ENCODE assay signal across 17 cellular contexts in the genomic region with DNA sequence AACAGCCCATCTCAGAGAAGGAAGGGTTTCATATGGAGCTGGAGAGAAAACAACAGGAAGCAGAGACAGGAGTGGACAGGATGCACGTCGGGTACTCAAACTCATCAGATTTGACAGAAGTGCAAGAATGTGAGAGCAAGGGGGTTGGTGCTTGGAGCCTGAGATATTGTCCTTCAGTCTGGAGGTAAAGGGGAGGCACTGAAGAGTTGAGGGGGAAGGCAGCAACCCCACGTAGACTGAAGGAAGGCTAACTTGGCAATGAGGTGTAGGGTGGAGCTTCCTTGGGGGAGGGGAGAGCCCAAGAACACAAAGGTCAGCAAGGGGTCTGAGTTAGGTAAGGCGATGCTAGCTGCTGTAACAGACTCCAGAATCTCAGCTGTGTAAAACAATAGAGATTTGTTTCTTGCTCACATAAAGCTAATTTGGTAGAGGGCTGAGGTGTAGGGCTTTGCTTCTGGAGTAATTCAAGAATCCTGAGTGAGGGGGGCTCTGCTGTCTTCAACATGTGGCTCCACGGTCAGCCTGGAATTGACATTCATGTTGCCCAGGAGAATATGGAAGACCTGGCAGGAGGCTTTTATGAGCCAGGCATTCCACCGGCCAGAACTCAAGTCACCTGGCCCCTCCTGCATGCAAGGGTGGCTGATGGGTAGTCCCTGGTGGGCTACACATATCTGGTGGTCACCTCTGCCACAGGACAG.
DNase-seq lines count a peak whose midpoint lies in the region; ATAC-seq, FAIRE-seq and TF ChIP-seq lines count a peak whose summit lies in the region.
"Had no signal": no experiment of that assay in that cellular context is flagged by ENCODE, and none has a peak within 500 bp of the region (broad histone marks: within the 10 kb centered on the region; RNA-seq: fewer than 3 reads in every experiment).

No MANE protein-coding gene starts in this region.

- H3K36me3 Mint-ChIP-seq in activated CD8-positive, alpha-beta memory T cell treated with anti-CD3 and anti-CD28 coated beads, Interleukin-2, amount 10 ng/mL, durations not matched to agents 7 days and 5 days = peaks cover 2% of the 10 kb centered on the region
- H3K36me3 Mint-ChIP-seq in progenitor cell of endocrine pancreas (ENCODE audit: insufficient read depth) = peaks cover 6% of the 10 kb centered on the region
- no peaks in the 10 kb centered on the region for H3K36me3 Mint-ChIP-seq in activated naive CD8-positive, alpha-beta T cell treated with anti-CD3 and anti-CD28 coated beads, Interleukin-2, amount 50 U/mL, for 24 hours (ENCODE audit: low read depth)
- H3K36me3 Mint-ChIP-seq: stimulated activated effector memory CD8-positive, alpha-beta T cell treated with anti-CD3 and anti-CD28 coated beads, Interleukin-12 subunit alpha, Interleukin-12 subunit beta, amount 100 ng/mL, for 72 hours had no signal

- peaks cover 4% of the 10 kb centered on the region for H3K9me3 ChIP-seq in hepatocyte (ENCODE audit: low read depth)
- H3K9me3 ChIP-seq: pancreas had no signal

- peaks cover 46% of the 10 kb centered on the region for H3K4me1 ChIP-seq in hepatocyte (ENCODE audit: insufficient read depth)

- no peak for TF ChIP-seq CTCF in hepatocyte (IDR thresholded peaks at IDR 0.05; ENCODE audit: poor library complexity)
- TF ChIP-seq CTCF in progenitor cell of endocrine pancreas (IDR thresholded peaks at IDR 0.05; ENCODE audit: unreplicated experiment) = no peak

- peak; percentile 51 for DNase-seq in activated CD8-positive, alpha-beta memory T cell treated with anti-CD3 and anti-CD28 coated beads for 24 hours
- no peak for DNase-seq in activated CD8-positive, alpha-beta memory T cell treated with anti-CD3 and anti-CD28 coated beads, Interleukin-2, amount 10 ng/mL, durations not matched to agents 7 days and 5 days
- DNase-seq in hepatocyte (ENCODE audit: low spot score) (no peak), progenitor cell of endocrine pancreas (ENCODE audit: low spot score, unreplicated experiment) (peak; percentile 5), urothelium cell line (ENCODE audit: low spot score) (no peak), NCI-H2171 treated with DMSO at 0.1 percent for 48 hours (lab: John Stamatoyannopoulos, UW) (no peak), DMS 273 (lab: John Stamatoyannopoulos, UW; ENCODE audit: unreplicated experiment) (no peak)
- DNase-seq in activated naive CD8-positive, alpha-beta T cell treated with anti-CD3 and anti-CD28 coated beads, Interleukin-2, amount 50 U/mL, for 24 hours = no peak
- DNase-seq: 8988T; amniotic stem cell; effector memory CD8-positive, alpha-beta T cell; glutamatergic neuron; NCI-H1092; NCI-H2227 treated with DMSO at 0.1 percent for 48 hours; stimulated activated CD4-positive, alpha-beta T cell treated with anti-CD3 and anti-CD28 coated beads, Interleukin-4, amount 100 ng/mL, for 1 hour had no signal

- H3K4me3 Mint-ChIP-seq in activated CD8-positive, alpha-beta memory T cell treated with anti-CD3 and anti-CD28 coated beads, Interleukin-2, amount 10 ng/mL, durations not matched to agents 7 days and 5 days = no peak overlapping the region
- no peak overlapping the region for H3K4me3 Mint-ChIP-seq in progenitor cell of endocrine pancreas (ENCODE audit: low read depth)
- H3K4me3 Mint-ChIP-seq in activated naive CD8-positive, alpha-beta T cell treated with anti-CD3 and anti-CD28 coated beads, Interleukin-2, amount 50 U/mL, for 24 hours = no peak overlapping the region
- H3K4me3 Mint-ChIP-seq: effector memory CD8-positive, alpha-beta T cell; stimulated activated effector memory CD8-positive, alpha-beta T cell treated with anti-CD3 and anti-CD28 coated beads, Interleukin-12 subunit alpha, Interleukin-12 subunit beta, amount 100 ng/mL, for 72 hours had no signal

- no peaks in the 10 kb centered on the region for H3K27me3 Mint-ChIP-seq in activated CD8-positive, alpha-beta memory T cell treated with anti-CD3 and anti-CD28 coated beads, Interleukin-2, amount 10 ng/mL, durations not matched to agents 7 days and 5 days
- no peaks in the 10 kb centered on the region for H3K27me3 Mint-ChIP-seq in progenitor cell of endocrine pancreas
- no peaks in the 10 kb centered on the region for H3K27me3 Mint-ChIP-seq in activated naive CD8-positive, alpha-beta T cell treated with anti-CD3 and anti-CD28 coated beads, Interleukin-2, amount 50 U/mL, for 24 hours
- H3K27me3 Mint-ChIP-seq: effector memory CD8-positive, alpha-beta T cell had no signal

- no peak overlapping the region for H3K27ac Mint-ChIP-seq in activated CD8-positive, alpha-beta memory T cell treated with anti-CD3 and anti-CD28 coated beads, Interleukin-2, amount 10 ng/mL, durations not matched to agents 7 days and 5 days
- no peak overlapping the region for H3K27ac Mint-ChIP-seq in progenitor cell of endocrine pancreas
- no peak overlapping the region for H3K27ac Mint-ChIP-seq in activated naive CD8-positive, alpha-beta T cell treated with anti-CD3 and anti-CD28 coated beads, Interleukin-2, amount 50 U/mL, for 24 hours
- H3K27ac Mint-ChIP-seq: effector memory CD8-positive, alpha-beta T cell; stimulated activated effector memory CD8-positive, alpha-beta T cell treated with anti-CD3 and anti-CD28 coated beads, Interleukin-12 subunit alpha, Interleukin-12 subunit beta, amount 100 ng/mL, for 72 hours had no signal

- no peaks in the 10 kb centered on the region for H3K9me2 ChIP-seq in hepatocyte (replicated peaks; ENCODE audit: insufficient read depth)

- no peaks in the 10 kb centered on the region for H3K4me1 Mint-ChIP-seq in activated CD8-positive, alpha-beta memory T cell treated with anti-CD3 and anti-CD28 coated beads, Interleukin-2, amount 10 ng/mL, durations not matched to agents 7 days and 5 days
- H3K4me1 Mint-ChIP-seq in progenitor cell of endocrine pancreas (ENCODE audit: low read depth) = peaks cover 12% of the 10 kb centered on the region
- no peaks in the 10 kb centered on the region for H3K4me1 Mint-ChIP-seq in activated naive CD8-positive, alpha-beta T cell treated with anti-CD3 and anti-CD28 coated beads, Interleukin-2, amount 50 U/mL, for 24 hours

- no peak for ATAC-seq in activated CD8-positive, alpha-beta memory T cell treated with anti-CD3 and anti-CD28 coated beads, Interleukin-2, amount 10 ng/mL, durations not matched to agents 7 days and 5 days
- ATAC-seq in activated naive CD8-positive, alpha-beta T cell treated with anti-CD3 and anti-CD28 coated beads, Interleukin-2, amount 50 U/mL, for 24 hours = no peak
- ATAC-seq: effector memory CD8-positive, alpha-beta T cell; stimulated activated effector memory CD8-positive, alpha-beta T cell treated with anti-CD3 and anti-CD28 coated beads, Interleukin-12 subunit alpha, Interleukin-12 subunit beta, amount 100 ng/mL, for 72 hours had no signal

- H3K27ac ChIP-seq in hepatocyte = peak overlapping the region; percentile 91

- CTCF ChIA-PET in activated CD8-positive, alpha-beta memory T cell treated with anti-CD3 and anti-CD28 coated beads, Interleukin-2, amount 10 ng/mL, durations not matched to agents 7 days and 5 days (lab: Charles Lee) = no interaction called here

- peak overlapping the region; percentile 24 for H3K4me2 ChIP-seq in hepatocyte

- H2AFZ ChIP-seq in hepatocyte = peak overlapping the region; percentile 44

- no peaks in the 10 kb centered on the region for H4K20me1 ChIP-seq in hepatocyte (ENCODE audit: insufficient read depth, poor library complexity, severe bottlenecking)

- no peaks in the 10 kb centered on the region for H3K79me2 ChIP-seq in hepatocyte

- 57% methylated on average over 6 of the region's 6 CpGs for WGBS in hepatocyte (ENCODE audit: low lambda C conversion rate, missing lambda C conversion rate)

- H3K36me3 ChIP-seq in hepatocyte (replicated peaks; ENCODE audit: insufficient read depth, low read depth) = no peaks in the 10 kb centered on the region
- H3K36me3 ChIP-seq: pancreas had no signal

- no peaks in the 10 kb centered on the region for H3K27me3 ChIP-seq in hepatocyte
- H3K27me3 ChIP-seq: pancreas had no signal

- H3K4me3 ChIP-seq in hepatocyte = no peak overlapping the region
- H3K4me3 ChIP-seq: pancreas had no signal

- H3K9me3 Mint-ChIP-seq in activated CD8-positive, alpha-beta memory T cell treated with anti-CD3 and anti-CD28 coated beads, Interleukin-2, amount 10 ng/mL, durations not matched to agents 7 days and 5 days (ENCODE audit: low read depth) = peaks cover 11% of the 10 kb centered on the region
- H3K9me3 Mint-ChIP-seq in progenitor cell of endocrine pancreas (ENCODE audit: low read depth) = peaks cover 23% of the 10 kb centered on the region
- H3K9me3 Mint-ChIP-seq in activated naive CD8-positive, alpha-beta T cell treated with anti-CD3 and anti-CD28 coated beads, Interleukin-2, amount 50 U/mL, for 24 hours = peaks cover 17% of the 10 kb centered on the region

- FAIRE-seq in urothelium cell line (lab: Jason Lieb, UNC) = peak; percentile 89
- FAIRE-seq: pancreas had no signal

Comparison
In these comparisons a context has a peak if more than half of its experiments do, and no peak if none do; other contexts are left out.
1. DNase-seq: peak in activated CD8-positive, alpha-beta memory T cell treated with anti-CD3 and anti-CD28 coated beads for 24 hours (single experiment) and progenitor cell of endocrine pancreas (single experiment); none in activated CD8-positive, alpha-beta memory T cell treated with anti-CD3 and anti-CD28 coated beads, Interleukin-2, amount 10 ng/mL, durations not matched to agents 7 days and 5 days (single experiment), hepatocyte (single experiment), urothelium cell line (single experiment), NCI-H2171 treated with DMSO at 0.1 percent for 48 hours (single experiment), DMS 273 (single experiment) and activated naive CD8-positive, alpha-beta T cell treated with anti-CD3 and anti-CD28 coated beads, Interleukin-2, amount 50 U/mL, for 24 hours (single experiment).